In the genomic region with DNA sequence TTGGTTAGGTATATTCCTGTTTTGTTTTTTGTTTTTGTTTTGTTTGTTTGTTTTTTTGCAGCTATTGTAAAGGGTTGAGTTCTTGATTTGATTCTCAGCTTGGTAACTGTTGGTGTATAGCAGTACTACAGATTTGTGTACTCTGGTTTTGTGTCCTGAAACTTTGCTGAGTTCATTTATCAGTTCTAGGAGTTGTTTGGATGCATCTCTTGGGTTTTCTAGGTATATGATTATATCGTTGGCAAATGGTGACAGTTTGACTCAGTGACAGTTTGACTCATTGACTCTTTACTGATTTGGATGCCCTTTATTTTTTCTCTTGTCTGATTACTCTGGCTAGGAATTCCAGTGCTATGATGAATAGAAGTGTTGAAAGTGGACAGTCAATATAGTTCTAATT, we compare ENCODE assay signal across 19 cellular contexts. TPM values are rescaled to one million over a fixed set of nuclear protein-coding genes. Genes with fewer than 3 reads are reported as not detected.
A peak's percentile ranks its signal among the peaks of the same experiment; 100 is the strongest.
DNase-seq lines count a peak whose midpoint lies in the region; ATAC-seq and TF ChIP-seq lines count a peak whose summit lies in the region.
"Had no signal": no experiment of that assay in that cellular context is flagged by ENCODE, and none has a peak within 500 bp of the region (broad histone marks: within the 10 kb centered on the region; RNA-seq: fewer than 3 reads in every experiment).

No MANE protein-coding gene starts in this region.

- peaks cover 6% of the 10 kb centered on the region for H3K4me1 Mint-ChIP-seq in activated CD8-positive, alpha-beta T cell treated with anti-CD3 and anti-CD28 coated beads for 36 hours (ENCODE audit: low read depth)
- no peaks in the 10 kb centered on the region for H3K4me1 Mint-ChIP-seq in activated CD8-positive, alpha-beta T cell treated with anti-CD3 and anti-CD28 coated beads, Interleukin-2, amount 10 ng/mL, durations not matched to agents 7 days and 5 days (ENCODE audit: low read depth)
- H3K4me1 Mint-ChIP-seq in stimulated activated naive CD8-positive, alpha-beta T cell treated with anti-CD3 and anti-CD28 coated beads, Interleukin-15, amount 100 ng/mL, for 72 hours = peaks cover 7% of the 10 kb centered on the region
- peaks cover 22% of the 10 kb centered on the region for H3K4me1 Mint-ChIP-seq in activated T-helper 2 cell treated with anti-CD3 and anti-CD28 coated beads, Interferon-gamma antibody, Interleukin-2, Interleukin-4, amounts not matched to agents 10 μg/mL and 5 μg/mL and 100 μg/mL, durations not matched to agents 14 hours and 24 hours and 36 hours (ENCODE audit: low read depth)

- CTCF ChIA-PET in activated CD8-positive, alpha-beta T cell treated with anti-CD3 and anti-CD28 coated beads for 36 hours (lab: Charles Lee) = interaction anchor here (1.3 to 1.4 kb wide), 2 partner anchors 58 to 74 kb away, joined by 3 to 5 read pairs; no protein-coding TSS in a partner anchor
- CTCF ChIA-PET in activated CD8-positive, alpha-beta T cell treated with anti-CD3 and anti-CD28 coated beads, Interleukin-2, amount 10 ng/mL, durations not matched to agents 7 days and 5 days (lab: Charles Lee) = interaction anchor here (1.0 to 2.0 kb wide), 2 partner anchors 10 to 74 kb away, joined by 3 to 4 read pairs; no protein-coding TSS in a partner anchor

- POLR2A ChIA-PET in activated CD8-positive, alpha-beta T cell treated with anti-CD3 and anti-CD28 coated beads for 36 hours (lab: Charles Lee) = no interaction called here
- POLR2A ChIA-PET in activated CD8-positive, alpha-beta T cell treated with anti-CD3 and anti-CD28 coated beads, Interleukin-2, amount 10 ng/mL, durations not matched to agents 7 days and 5 days (lab: Charles Lee) = no interaction called here

- intact Hi-C loops in activated CD8-positive, alpha-beta T cell treated with anti-CD3 and anti-CD28 coated beads for 36 hours (cut with micrococcal nuclease) = loop anchor here (5.0 kb wide), 1 partner anchor 126 kb away; no protein-coding TSS in a partner anchor
- intact Hi-C loops in activated T-helper 2 cell treated with anti-CD3 and anti-CD28 coated beads, Interferon-gamma antibody, Interleukin-2, Interleukin-4, amounts not matched to agents 10 μg/mL and 5 μg/mL and 100 μg/mL, durations not matched to agents 14 hours and 24 hours and 36 hours (cut with micrococcal nuclease) = loop anchor here (1.0 to 10.0 kb wide), 8 partner anchors 16 to 391 kb away; no protein-coding TSS in a partner anchor

- TF ChIP-seq CTCF in activated CD8-positive, alpha-beta T cell treated with anti-CD3 and anti-CD28 coated beads for 36 hours (IDR thresholded peaks at IDR 0.05) = no peak

- no peak for DNase-seq in activated CD8-positive, alpha-beta T cell treated with anti-CD3 and anti-CD28 coated beads for 36 hours
- DNase-seq in activated CD8-positive, alpha-beta T cell treated with anti-CD3 and anti-CD28 coated beads, Interleukin-2, amount 10 ng/mL, durations not matched to agents 7 days and 5 days = no peak
- no peak for DNase-seq in stimulated activated naive CD8-positive, alpha-beta T cell treated with anti-CD3 and anti-CD28 coated beads, Interleukin-15, amount 100 ng/mL, for 72 hours
- DNase-seq in stimulated activated naive CD8-positive, alpha-beta T cell treated with anti-CD3 and anti-CD28 coated beads, Interleukin-15, Interleukin-2, amounts not matched to agents 100 U/mL and 50 U/mL, for 24 hours = no peak
- no peak for DNase-seq in activated T-helper 2 cell treated with anti-CD3 and anti-CD28 coated beads, Interferon-gamma antibody, Interleukin-2, Interleukin-4, amounts not matched to agents 10 μg/mL and 5 μg/mL and 100 μg/mL, durations not matched to agents 14 hours and 24 hours and 36 hours (ENCODE audit: low spot score)
- DNase-seq in NCI-H82 (lab: John Stamatoyannopoulos, UW) = no peak
- no peak for DNase-seq in HCEC 1CT
- DNase-seq: AML-193; CD4-positive, alpha-beta T cell; H7; NCI-H1105 treated with DMSO at 0.1 percent for 48 hours; NCI-H146; NCI-H1930; NCI-H2107; NCI-H524; NCI-H748 treated with DMSO at 0.1 percent for 48 hours; SIG-M5 had no signal

- H3K36me3 Mint-ChIP-seq in activated CD8-positive, alpha-beta T cell treated with anti-CD3 and anti-CD28 coated beads for 36 hours (ENCODE audit: low read depth) = peaks cover 2% of the 10 kb centered on the region
- H3K36me3 Mint-ChIP-seq in activated CD8-positive, alpha-beta T cell treated with anti-CD3 and anti-CD28 coated beads, Interleukin-2, amount 10 ng/mL, durations not matched to agents 7 days and 5 days (ENCODE audit: low read depth) = no peaks in the 10 kb centered on the region
- H3K36me3 Mint-ChIP-seq in activated T-helper 2 cell treated with anti-CD3 and anti-CD28 coated beads, Interferon-gamma antibody, Interleukin-2, Interleukin-4, amounts not matched to agents 10 μg/mL and 5 μg/mL and 100 μg/mL, durations not matched to agents 14 hours and 24 hours and 36 hours (ENCODE audit: low read depth) = peaks cover 2% of the 10 kb centered on the region

- no peak overlapping the region for H3K27ac Mint-ChIP-seq in activated CD8-positive, alpha-beta T cell treated with anti-CD3 and anti-CD28 coated beads for 36 hours
- H3K27ac Mint-ChIP-seq in activated CD8-positive, alpha-beta T cell treated with anti-CD3 and anti-CD28 coated beads, Interleukin-2, amount 10 ng/mL, durations not matched to agents 7 days and 5 days = no peak overlapping the region
- no peak overlapping the region for H3K27ac Mint-ChIP-seq in stimulated activated naive CD8-positive, alpha-beta T cell treated with anti-CD3 and anti-CD28 coated beads, Interleukin-15, amount 100 ng/mL, for 72 hours
- H3K27ac Mint-ChIP-seq in activated T-helper 2 cell treated with anti-CD3 and anti-CD28 coated beads, Interferon-gamma antibody, Interleukin-2, Interleukin-4, amounts not matched to agents 10 μg/mL and 5 μg/mL and 100 μg/mL, durations not matched to agents 14 hours and 24 hours and 36 hours = peak overlapping the region; percentile 27
- H3K27ac Mint-ChIP-seq: CD4-positive, alpha-beta T cell had no signal

- ATAC-seq in activated CD8-positive, alpha-beta T cell treated with anti-CD3 and anti-CD28 coated beads for 36 hours = peak; percentile 55
- ATAC-seq in activated CD8-positive, alpha-beta T cell treated with anti-CD3 and anti-CD28 coated beads, Interleukin-2, amount 10 ng/mL, durations not matched to agents 7 days and 5 days = no peak
- peak; percentile 20 for ATAC-seq in stimulated activated naive CD8-positive, alpha-beta T cell treated with anti-CD3 and anti-CD28 coated beads, Interleukin-15, amount 100 ng/mL, for 72 hours
- no peak for ATAC-seq in stimulated activated naive CD8-positive, alpha-beta T cell treated with anti-CD3 and anti-CD28 coated beads, Interleukin-15, Interleukin-2, amounts not matched to agents 100 U/mL and 50 U/mL, for 24 hours
- ATAC-seq: A549 had no signal

- H3K27me3 Mint-ChIP-seq in activated CD8-positive, alpha-beta T cell treated with anti-CD3 and anti-CD28 coated beads for 36 hours = no peaks in the 10 kb centered on the region
- no peaks in the 10 kb centered on the region for H3K27me3 Mint-ChIP-seq in activated CD8-positive, alpha-beta T cell treated with anti-CD3 and anti-CD28 coated beads, Interleukin-2, amount 10 ng/mL, durations not matched to agents 7 days and 5 days (ENCODE audit: low read depth)
- H3K27me3 Mint-ChIP-seq in stimulated activated naive CD8-positive, alpha-beta T cell treated with anti-CD3 and anti-CD28 coated beads, Interleukin-15, amount 100 ng/mL, for 72 hours = no peaks in the 10 kb centered on the region
- H3K27me3 Mint-ChIP-seq in activated T-helper 2 cell treated with anti-CD3 and anti-CD28 coated beads, Interferon-gamma antibody, Interleukin-2, Interleukin-4, amounts not matched to agents 10 μg/mL and 5 μg/mL and 100 μg/mL, durations not matched to agents 14 hours and 24 hours and 36 hours (ENCODE audit: low read depth) = no peaks in the 10 kb centered on the region
- H3K27me3 Mint-ChIP-seq: CD4-positive, alpha-beta T cell had no signal

- H3K9me3 Mint-ChIP-seq in activated CD8-positive, alpha-beta T cell treated with anti-CD3 and anti-CD28 coated beads for 36 hours = no peaks in the 10 kb centered on the region
- no peaks in the 10 kb centered on the region for H3K9me3 Mint-ChIP-seq in activated CD8-positive, alpha-beta T cell treated with anti-CD3 and anti-CD28 coated beads, Interleukin-2, amount 10 ng/mL, durations not matched to agents 7 days and 5 days (ENCODE audit: insufficient read depth)
- H3K9me3 Mint-ChIP-seq in stimulated activated naive CD8-positive, alpha-beta T cell treated with anti-CD3 and anti-CD28 coated beads, Interleukin-15, amount 100 ng/mL, for 72 hours = no peaks in the 10 kb centered on the region
- no peaks in the 10 kb centered on the region for H3K9me3 Mint-ChIP-seq in activated T-helper 2 cell treated with anti-CD3 and anti-CD28 coated beads, Interferon-gamma antibody, Interleukin-2, Interleukin-4, amounts not matched to agents 10 μg/mL and 5 μg/mL and 100 μg/mL, durations not matched to agents 14 hours and 24 hours and 36 hours
- H3K9me3 Mint-ChIP-seq: CD4-positive, alpha-beta T cell had no signal

- no peak overlapping the region for H3K4me3 Mint-ChIP-seq in activated CD8-positive, alpha-beta T cell treated with anti-CD3 and anti-CD28 coated beads for 36 hours
- H3K4me3 Mint-ChIP-seq in activated CD8-positive, alpha-beta T cell treated with anti-CD3 and anti-CD28 coated beads, Interleukin-2, amount 10 ng/mL, durations not matched to agents 7 days and 5 days = no peak overlapping the region
- H3K4me3 Mint-ChIP-seq in stimulated activated naive CD8-positive, alpha-beta T cell treated with anti-CD3 and anti-CD28 coated beads, Interleukin-15, amount 100 ng/mL, for 72 hours = no peak overlapping the region
- no peak overlapping the region for H3K4me3 Mint-ChIP-seq in activated T-helper 2 cell treated with anti-CD3 and anti-CD28 coated beads, Interferon-gamma antibody, Interleukin-2, Interleukin-4, amounts not matched to agents 10 μg/mL and 5 μg/mL and 100 μg/mL, durations not matched to agents 14 hours and 24 hours and 36 hours (ENCODE audit: low read depth)
- H3K4me3 Mint-ChIP-seq: CD4-positive, alpha-beta T cell had no signal

RNA-seq across cellular contexts. Expression of a gene that starts 53.7 kb away (rescaled TPM):
- 1 to 10 TPM; 2.9 to 3.5 TPM for total RNA-seq in activated CD8-positive, alpha-beta T cell treated with anti-CD3 and anti-CD28 coated beads for 36 hours
- total RNA-seq in activated CD8-positive, alpha-beta T cell treated with anti-CD3 and anti-CD28 coated beads, Interleukin-2, amount 10 ng/mL, durations not matched to agents 7 days and 5 days = 1 to 10 TPM; 2.2 to 2.6 TPM
- total RNA-seq in activated T-helper 2 cell treated with anti-CD3 and anti-CD28 coated beads, Interferon-gamma antibody, Interleukin-2, Interleukin-4, amounts not matched to agents 10 μg/mL and 5 μg/mL and 100 μg/mL, durations not matched to agents 14 hours and 24 hours and 36 hours = 3.8 TPM in 2 replicates
- total RNA-seq: HT-29 had no signal

RNA-seq across cellular contexts. Expression of a gene that starts 53.9 kb away (rescaled TPM):
- 1 to 10 TPM; 1.3 to 1.4 TPM for total RNA-seq in activated CD8-positive, alpha-beta T cell treated with anti-CD3 and anti-CD28 coated beads for 36 hours
- total RNA-seq in activated CD8-positive, alpha-beta T cell treated with anti-CD3 and anti-CD28 coated beads, Interleukin-2, amount 10 ng/mL, durations not matched to agents 7 days and 5 days = 1 to 10 TPM; 2.4 to 2.6 TPM
- total RNA-seq in activated T-helper 2 cell treated with anti-CD3 and anti-CD28 coated beads, Interferon-gamma antibody, Interleukin-2, Interleukin-4, amounts not matched to agents 10 μg/mL and 5 μg/mL and 100 μg/mL, durations not matched to agents 14 hours and 24 hours and 36 hours = 1.3 TPM in 2 replicates

Comparison
In these comparisons a context has a peak if more than half of its experiments do, and no peak if none do; other contexts are left out.
1. ATAC-seq: peak in activated CD8-positive, alpha-beta T cell treated with anti-CD3 and anti-CD28 coated beads for 36 hours (single experiment) and stimulated activated naive CD8-positive, alpha-beta T cell treated with anti-CD3 and anti-CD28 coated beads, Interleukin-15, amount 100 ng/mL, for 72 hours (single experiment); none in activated CD8-positive, alpha-beta T cell treated with anti-CD3 and anti-CD28 coated beads, Interleukin-2, amount 10 ng/mL, durations not matched to agents 7 days and 5 days (single experiment) and stimulated activated naive CD8-positive, alpha-beta T cell treated with anti-CD3 and anti-CD28 coated beads, Interleukin-15, Interleukin-2, amounts not matched to agents 100 U/mL and 50 U/mL, for 24 hours (single experiment).